ENCODE assay signal across 12 cellular contexts in the genomic region with DNA sequence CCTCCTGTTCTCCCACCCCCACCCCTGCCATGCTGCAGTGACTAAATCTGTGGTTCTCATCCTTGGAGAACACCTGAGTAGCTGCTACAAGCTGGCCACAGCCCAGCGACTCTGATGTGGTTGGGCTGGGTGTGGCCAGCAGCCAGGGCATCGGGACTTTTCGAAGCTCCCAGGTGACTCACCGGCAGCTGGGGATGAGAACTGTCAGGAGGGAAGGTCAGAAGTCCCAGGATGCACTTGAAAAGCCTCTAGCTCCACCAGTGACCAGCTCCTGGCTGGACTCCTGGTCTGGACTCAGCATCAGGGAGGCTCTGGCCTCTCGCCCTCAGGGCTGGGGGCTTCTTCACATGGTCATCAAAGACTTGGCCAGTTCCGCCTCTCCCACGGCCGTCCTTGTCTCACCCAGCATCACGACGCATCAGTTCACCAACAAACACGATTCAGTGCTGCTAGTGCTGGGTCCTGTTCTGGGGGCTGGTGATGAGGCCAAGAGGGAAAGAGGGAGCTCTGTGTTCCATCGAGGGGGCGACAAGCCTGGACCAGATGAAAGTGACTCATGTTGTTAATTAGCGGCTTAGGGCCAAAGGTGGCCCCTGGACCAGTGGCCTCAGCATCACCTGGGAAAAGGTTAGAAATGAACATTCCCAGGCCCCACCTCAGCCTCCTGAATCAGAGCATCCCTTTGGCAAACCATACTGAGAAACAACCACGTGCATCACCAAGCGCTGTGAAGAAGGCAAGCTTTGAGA. TPM values are rescaled to one million over a fixed set of nuclear protein-coding genes. Genes with fewer than 3 reads are reported as not detected.
A peak's percentile ranks its signal among the peaks of the same experiment; 100 is the strongest.
DNase-seq lines count a peak whose midpoint lies in the region; ATAC-seq, FAIRE-seq and TF ChIP-seq lines count a peak whose summit lies in the region.
"Had no signal": no experiment of that assay in that cellular context is flagged by ENCODE, and none has a peak within 500 bp of the region (broad histone marks: within the 10 kb centered on the region; RNA-seq: fewer than 3 reads in every experiment).

No MANE protein-coding gene starts in this region.

- H3K4me3 ChIP-seq in BLaER1 treated with 17β-estradiol and CSF1 and Interleukin-3, amounts not matched to agents 10 nM and 100 nM = no peak overlapping the region
- H3K4me3 ChIP-seq in HepG2 (replicated peaks in 1 of 3; ENCODE audit: insufficient read depth in 1 of 3, low read depth in 2 of 3, low read length in 3 of 3) = no peak overlapping the region

- no peaks in the 10 kb centered on the region for H3K9me3 ChIP-seq in BLaER1 treated with 17β-estradiol and CSF1 and Interleukin-3, amounts not matched to agents 10 nM and 100 nM (replicated peaks in 1 of 11)
- no peaks in the 10 kb centered on the region for H3K9me3 ChIP-seq in HepG2 (ENCODE audit: low read length)

- TF ChIP-seq EP300 in HepG2 (IDR thresholded peaks at IDR 0.05; ENCODE audit: low read depth in 2 of 2, low read length in 2 of 2) (no peak), HepG2 (CRISPR knock-in tag; IDR thresholded peaks at IDR 0.05; ENCODE audit: borderline replicate concordance) (no peak)

- peaks cover 0 to 23% (median 0%) of the 10 kb centered on the region in 11 experiments; a peak in 9 of 22 replicates for H3K36me3 ChIP-seq in BLaER1 treated with 17β-estradiol and CSF1 and Interleukin-3, amounts not matched to agents 10 nM and 100 nM
- H3K36me3 ChIP-seq in HepG2 (replicated peaks in 1 of 2; ENCODE audit: control insufficient read depth in 1 of 2, insufficient read depth in 2 of 2, low read length in 2 of 2) = no peaks in the 10 kb centered on the region

- peak overlapping the region; percentile 55 to 92 (median 71) for H3K4me2 ChIP-seq in BLaER1 treated with 17β-estradiol and CSF1 and Interleukin-3, amounts not matched to agents 10 nM and 100 nM
- no peak overlapping the region; the same call in 1 of the 2 replicates for H3K4me2 ChIP-seq in HepG2 (ENCODE audit: low read depth, low read length)

- no peak for ATAC-seq in HepG2
- ATAC-seq: right cardiac atrium; stimulated activated naive CD8-positive, alpha-beta T cell treated with anti-CD3 and anti-CD28 coated beads, Interleukin-15, Interleukin-2, amounts not matched to agents 100 U/mL and 50 U/mL, for 24 hours had no signal

- POLR2A ChIA-PET in HepG2 (lab: Yijun Ruan, JAX) = interaction anchor here (0.8 to 1.4 kb wide), 4 partner anchors 9 to 109 kb away, joined by 3 to 11 read pairs (median 3); partner anchors contain the start of gene TMC6

- H4K20me1 ChIP-seq in BLaER1 treated with 17β-estradiol and CSF1 and Interleukin-3, amounts not matched to agents 10 nM and 100 nM = peaks cover 0 to 64% (median 14%) of the 10 kb centered on the region in 11 experiments; a peak in 13 of 22 replicates
- H4K20me1 ChIP-seq in HepG2 (ENCODE audit: insufficient read depth, low read length) = no peaks in the 10 kb centered on the region

- DNase-seq in HT1080 (ENCODE audit: low read depth) = peak; percentile 94
- peak; percentile 75 for DNase-seq in astrocyte of the hippocampus (ENCODE audit: low read depth, low spot score)
- DNase-seq in HepG2 (ENCODE audit: low spot score) = peak; percentile 65
- DNase-seq in DMS 273 (lab: John Stamatoyannopoulos, UW; ENCODE audit: unreplicated experiment) = no peak
- no peak for DNase-seq in medulla oblongata (ENCODE audit: extremely low spot score)
- DNase-seq in activated CD4-positive, alpha-beta T cell treated with anti-CD3 and anti-CD28 coated beads, Interleukin-2, amount 50 U/mL, for 4 hours = no peak
- DNase-seq in T-helper 1 cell = no peak
- DNase-seq: right cardiac atrium; stimulated activated naive CD8-positive, alpha-beta T cell treated with anti-CD3 and anti-CD28 coated beads, Interleukin-15, Interleukin-2, amounts not matched to agents 100 U/mL and 50 U/mL, for 24 hours had no signal

- H3K27ac ChIP-seq in BLaER1 treated with 17β-estradiol and CSF1 and Interleukin-3, amounts not matched to agents 10 nM and 100 nM = peak overlapping the region in 7 of 11 experiments; percentile 35 to 66 (median 56); a peak in 8 of 22 replicates
- no peak overlapping the region for H3K27ac ChIP-seq in HepG2 (ENCODE audit: extremely low read length, insufficient read depth, low read length)

- no peaks in the 10 kb centered on the region for H3K27me3 ChIP-seq in BLaER1 treated with 17β-estradiol and CSF1 and Interleukin-3, amounts not matched to agents 10 nM and 100 nM
- peaks cover 9 to 26% of the 10 kb centered on the region in 2 experiments; a peak in 4 of 5 replicates for H3K27me3 ChIP-seq in HepG2 (ENCODE audit: control insufficient read depth in 1 of 2, insufficient read depth in 2 of 2, low read length in 2 of 2)

- in situ Hi-C loops in HepG2 (cut with HindIII; ENCODE audit: extremely low pct_ligation_motif_present, low pct_unique_long_range_greater_than_20kb) = no loop called here

- no peak for FAIRE-seq in HepG2 (lab: Jason Lieb, UNC)
- FAIRE-seq: G401.6 had no signal

- no peak for TF ChIP-seq POLR2A in HepG2 (IDR thresholded peaks at IDR 0.05; ENCODE audit: insufficient read depth in 1 of 2, low read depth in 2 of 2, low read length in 2 of 2)

- peaks cover 63 to 94% (median 76%) of the 10 kb centered on the region in 10 experiments for H3K4me1 ChIP-seq in BLaER1 treated with 17β-estradiol and CSF1 and Interleukin-3, amounts not matched to agents 10 nM and 100 nM
- H3K4me1 ChIP-seq in HepG2 (ENCODE audit: insufficient read depth, low read length) = peaks cover 90% of the 10 kb centered on the region

- CTCF ChIA-PET in HepG2 (lab: Yijun Ruan, JAX; ENCODE audit: low intra/inter-chr PET ratio, low total read pairs) = no interaction called here

- H3K9ac ChIP-seq in BLaER1 treated with 17β-estradiol and CSF1 and Interleukin-3, amounts not matched to agents 10 nM and 100 nM = peak overlapping the region in 9 of 11 experiments; percentile 35 to 61 (median 56); a peak in 13 of 22 replicates
- no peak overlapping the region for H3K9ac ChIP-seq in HepG2 (ENCODE audit: insufficient read depth, low read depth, low read length)

- H3K79me2 ChIP-seq in HepG2 (ENCODE audit: insufficient read depth, low read length) = no peaks in the 10 kb centered on the region

- WGBS in HepG2 (ENCODE audit: low lambda C conversion rate) = 30% methylated on average over 15 of the region's 16 CpGs

- intact Hi-C loops in HepG2 (cut with micrococcal nuclease; ENCODE audit: unreplicated experiment) = loop anchor here (1.0 to 5.0 kb wide), 3 partner anchors 17 to 785 kb away; partner anchors contain the start of genes TIMP2 and USP36

- TF ChIP-seq CTCF in HepG2 (CRISPR knock-in tag; IDR thresholded peaks at IDR 0.05) = no peak

- no peak overlapping the region for H2AFZ ChIP-seq in HepG2 (ENCODE audit: low read length)

- BruUV-seq in HepG2 (replicated peaks; lab: Mats Ljungman, UMichigan) = no TSS peak

- no peak for TF ChIP-seq RAD21 in HepG2 (CRISPR knock-in tag; IDR thresholded peaks at IDR 0.05)

RNA-seq across cellular contexts. Expression of gene C17orf99, which starts 3.9 kb away (rescaled TPM):
- total RNA-seq in HT1080 (2014; rRNA removed; shearing (Covaris generic)) = not detected in 2 replicates
- polyA plus RNA-seq in HT1080 (2015; cell fraction: cytosol; rRNA removed) = not detected in 2 replicates
- polyA plus RNA-seq in HT1080 (2015; cell fraction: nucleus; rRNA removed) = not detected in 2 replicates
- 0.22 and 1.7 TPM in 2 replicates for total RNA-seq in HepG2 (2016; rRNA removed; fragmentation: Illumina TruSeq; extraction: Trizol)
- total RNA-seq in HepG2 (2016; cell fraction: cytosol; rRNA removed; fragmentation: Illumina TruSeq; extraction: Trizol; ENCODE audit: low read depth) = 0.51 and 0.88 TPM in 2 replicates
- 0.84 and 0.86 TPM in 2 replicates for total RNA-seq in HepG2 (2016; cell fraction: insoluble cytoplasmic fraction; rRNA removed; fragmentation: Illumina TruSeq; extraction: Trizol)
- total RNA-seq in HepG2 (2016; cell fraction: membrane; rRNA removed; fragmentation: Illumina TruSeq; extraction: Trizol) = 1.1 and 1.2 TPM in 2 replicates
- 0.38 and 2.4 TPM in 2 replicates for total RNA-seq in HepG2 (2016; cell fraction: nucleus; rRNA removed; fragmentation: Illumina TruSeq; extraction: Trizol)
- polyA plus RNA-seq in HepG2 (2011; rRNA removed) = 1.9 and 2.8 TPM in 2 replicates
- polyA plus RNA-seq in HepG2 (2011; cell fraction: cytosol; rRNA removed) = 1.1 and 1.8 TPM in 2 replicates
- polyA plus RNA-seq in HepG2 (2011; cell fraction: nucleus; rRNA removed) = 5.8 and 10.0 TPM in 2 replicates
- 1.5 and 2.2 TPM in 2 replicates for polyA plus RNA-seq in HepG2 (2012)
- polyA plus RNA-seq in HepG2 (2016; cell fraction: cytosol; fragmentation: Illumina TruSeq; extraction: Trizol; ENCODE audit: low read depth) = 0.23 and 0.46 TPM in 2 replicates
- 0.60 TPM in 1 of 2 replicates, not detected in the other for polyA plus RNA-seq in HepG2 (2016; cell fraction: insoluble cytoplasmic fraction; fragmentation: Illumina TruSeq; extraction: Trizol; ENCODE audit: low read depth)
- polyA plus RNA-seq in HepG2 (2016; cell fraction: membrane; fragmentation: Illumina TruSeq; extraction: Trizol; ENCODE audit: low read depth) = 0.59 and 1.1 TPM in 2 replicates
- polyA plus RNA-seq in HepG2 (2016; cell fraction: nucleus; fragmentation: Illumina TruSeq; extraction: Trizol; ENCODE audit: insufficient read depth, low read depth) = 2.4 and 2.9 TPM in 2 replicates
- 0.72 TPM in 1 of 2 replicates, not detected in the other for polyA minus RNA-seq in HepG2 (2011; rRNA and poly(A)+ RNA removed; ENCODE audit: low replicate concordance)
- not detected in 2 replicates for polyA minus RNA-seq in HepG2 (2011; cell fraction: cytosol; rRNA and poly(A)+ RNA removed)
- 1.5 and 3.1 TPM in 2 replicates for polyA minus RNA-seq in HepG2 (2011; cell fraction: nucleus; rRNA and poly(A)+ RNA removed)
- total RNA-seq: activated T-helper 1 cell treated with anti-CD3 and anti-CD28 coated beads, Interleukin-12 subunit alpha, Interleukin-12 subunit beta, Interleukin-2, Interleukin-4 antibody, amounts not matched to agents 30 ng/mL and 10 ng/mL and 1 ng/mL, durations not matched to agents 14 hours and 24 hours and 36 hours; right cardiac atrium had no signal
- polyA plus RNA-seq: right cardiac atrium had no signal

RNA-seq across cellular contexts. Expression of gene TMC8, which starts 11.7 kb away (rescaled TPM):
- total RNA-seq in HT1080 (2014; rRNA removed; shearing (Covaris generic)) = 0.95 and 1.5 TPM in 2 replicates
- 0.08 and 0.29 TPM in 2 replicates for polyA plus RNA-seq in HT1080 (2015; cell fraction: cytosol; rRNA removed)
- 0.36 and 0.44 TPM in 2 replicates for polyA plus RNA-seq in HT1080 (2015; cell fraction: nucleus; rRNA removed)
- total RNA-seq in HepG2 (2016; rRNA removed; fragmentation: Illumina TruSeq; extraction: Trizol) = 0.08 and 0.53 TPM in 2 replicates
- 0.09 and 0.61 TPM in 2 replicates for total RNA-seq in HepG2 (2016; cell fraction: cytosol; rRNA removed; fragmentation: Illumina TruSeq; extraction: Trizol; ENCODE audit: low read depth)
- total RNA-seq in HepG2 (2016; cell fraction: insoluble cytoplasmic fraction; rRNA removed; fragmentation: Illumina TruSeq; extraction: Trizol) = 0.04 and 0.65 TPM in 2 replicates
- 0.83 TPM in 2 replicates for total RNA-seq in HepG2 (2016; cell fraction: membrane; rRNA removed; fragmentation: Illumina TruSeq; extraction: Trizol)
- total RNA-seq in HepG2 (2016; cell fraction: nucleus; rRNA removed; fragmentation: Illumina TruSeq; extraction: Trizol) = 0.85 and 1.9 TPM in 2 replicates
- 7.8 and 11.1 TPM in 2 replicates for polyA plus RNA-seq in HepG2 (2011; rRNA removed)
- 5.7 and 7.7 TPM in 2 replicates for polyA plus RNA-seq in HepG2 (2011; cell fraction: cytosol; rRNA removed)
- polyA plus RNA-seq in HepG2 (2011; cell fraction: nucleus; rRNA removed) = 35.7 and 61.8 TPM in 2 replicates
- polyA plus RNA-seq in HepG2 (2012) = 5.3 and 8.8 TPM in 2 replicates
- polyA plus RNA-seq in HepG2 (2016; cell fraction: cytosol; fragmentation: Illumina TruSeq; extraction: Trizol; ENCODE audit: low read depth) = 0.12 TPM in 1 of 2 replicates, not detected in the other
- 0.13 and 0.74 TPM in 2 replicates for polyA plus RNA-seq in HepG2 (2016; cell fraction: insoluble cytoplasmic fraction; fragmentation: Illumina TruSeq; extraction: Trizol; ENCODE audit: low read depth)
- polyA plus RNA-seq in HepG2 (2016; cell fraction: membrane; fragmentation: Illumina TruSeq; extraction: Trizol; ENCODE audit: low read depth) = 0.10 and 0.13 TPM in 2 replicates
- 0.76 and 1.7 TPM in 2 replicates for polyA plus RNA-seq in HepG2 (2016; cell fraction: nucleus; fragmentation: Illumina TruSeq; extraction: Trizol; ENCODE audit: insufficient read depth, low read depth)
- 0.51 and 13.2 TPM in 2 replicates for polyA minus RNA-seq in HepG2 (2011; rRNA and poly(A)+ RNA removed; ENCODE audit: low replicate concordance)
- 4.5 and 4.8 TPM in 2 replicates for polyA minus RNA-seq in HepG2 (2011; cell fraction: cytosol; rRNA and poly(A)+ RNA removed)
- 12.2 and 14.3 TPM in 2 replicates for polyA minus RNA-seq in HepG2 (2011; cell fraction: nucleus; rRNA and poly(A)+ RNA removed)

RNA-seq across cellular contexts. Expression of gene TMC6, which starts 13.7 kb away (rescaled TPM):
- total RNA-seq in HT1080 (2014; rRNA removed; shearing (Covaris generic)) = 4.0 and 6.1 TPM in 2 replicates
- polyA plus RNA-seq in HT1080 (2015; cell fraction: cytosol; rRNA removed) = 3.5 and 3.7 TPM in 2 replicates
- polyA plus RNA-seq in HT1080 (2015; cell fraction: nucleus; rRNA removed) = 7.3 and 10.3 TPM in 2 replicates
- 20.4 and 48.4 TPM in 2 replicates for total RNA-seq in HepG2 (2016; rRNA removed; fragmentation: Illumina TruSeq; extraction: Trizol)
- 21.4 and 23.6 TPM in 2 replicates for total RNA-seq in HepG2 (2016; cell fraction: cytosol; rRNA removed; fragmentation: Illumina TruSeq; extraction: Trizol; ENCODE audit: low read depth)
- total RNA-seq in HepG2 (2016; cell fraction: insoluble cytoplasmic fraction; rRNA removed; fragmentation: Illumina TruSeq; extraction: Trizol) = 19.7 and 47.9 TPM in 2 replicates
- 29.0 and 34.4 TPM in 2 replicates for total RNA-seq in HepG2 (2016; cell fraction: membrane; rRNA removed; fragmentation: Illumina TruSeq; extraction: Trizol)
- total RNA-seq in HepG2 (2016; cell fraction: nucleus; rRNA removed; fragmentation: Illumina TruSeq; extraction: Trizol) = 47.2 and 55.0 TPM in 2 replicates
- polyA plus RNA-seq in HepG2 (2011; rRNA removed) = 99.1 and 118 TPM in 2 replicates
- polyA plus RNA-seq in HepG2 (2011; cell fraction: cytosol; rRNA removed) = 42.4 and 70.8 TPM in 2 replicates
- polyA plus RNA-seq in HepG2 (2011; cell fraction: nucleus; rRNA removed) = 648 and 982 TPM in 2 replicates
- polyA plus RNA-seq in HepG2 (2012) = 45.7 and 50.3 TPM in 2 replicates
- polyA plus RNA-seq in HepG2 (2016; cell fraction: cytosol; fragmentation: Illumina TruSeq; extraction: Trizol; ENCODE audit: low read depth) = 8.9 and 10.6 TPM in 2 replicates
- polyA plus RNA-seq in HepG2 (2016; cell fraction: insoluble cytoplasmic fraction; fragmentation: Illumina TruSeq; extraction: Trizol; ENCODE audit: low read depth) = 16.1 and 17.9 TPM in 2 replicates
- 18.2 and 19.0 TPM in 2 replicates for polyA plus RNA-seq in HepG2 (2016; cell fraction: membrane; fragmentation: Illumina TruSeq; extraction: Trizol; ENCODE audit: low read depth)
- polyA plus RNA-seq in HepG2 (2016; cell fraction: nucleus; fragmentation: Illumina TruSeq; extraction: Trizol; ENCODE audit: insufficient read depth, low read depth) = 126 and 147 TPM in 2 replicates
- polyA minus RNA-seq in HepG2 (2011; rRNA and poly(A)+ RNA removed; ENCODE audit: low replicate concordance) = 23.3 and 152 TPM in 2 replicates
- 48.9 and 63.1 TPM in 2 replicates for polyA minus RNA-seq in HepG2 (2011; cell fraction: cytosol; rRNA and poly(A)+ RNA removed)
- polyA minus RNA-seq in HepG2 (2011; cell fraction: nucleus; rRNA and poly(A)+ RNA removed) = 92.6 and 109 TPM in 2 replicates

RNA-seq across cellular contexts. Expression of gene SYNGR2, which starts 26.1 kb away (rescaled TPM):
- total RNA-seq in HT1080 (2014; rRNA removed; shearing (Covaris generic)) = 49.5 and 62.1 TPM in 2 replicates
- polyA plus RNA-seq in HT1080 (2015; cell fraction: cytosol; rRNA removed) = 44.3 and 63.5 TPM in 2 replicates
- polyA plus RNA-seq in HT1080 (2015; cell fraction: nucleus; rRNA removed) = 28.1 and 32.8 TPM in 2 replicates
- total RNA-seq in HepG2 (2016; rRNA removed; fragmentation: Illumina TruSeq; extraction: Trizol) = 28.7 and 46.7 TPM in 2 replicates
- 15.8 and 18.7 TPM in 2 replicates for total RNA-seq in HepG2 (2016; cell fraction: cytosol; rRNA removed; fragmentation: Illumina TruSeq; extraction: Trizol; ENCODE audit: low read depth)
- 21.7 and 51.0 TPM in 2 replicates for total RNA-seq in HepG2 (2016; cell fraction: insoluble cytoplasmic fraction; rRNA removed; fragmentation: Illumina TruSeq; extraction: Trizol)
- 31.9 and 34.8 TPM in 2 replicates for total RNA-seq in HepG2 (2016; cell fraction: membrane; rRNA removed; fragmentation: Illumina TruSeq; extraction: Trizol)
- total RNA-seq in HepG2 (2016; cell fraction: nucleus; rRNA removed; fragmentation: Illumina TruSeq; extraction: Trizol) = 43.0 and 51.6 TPM in 2 replicates
- 170 and 192 TPM in 2 replicates for polyA plus RNA-seq in HepG2 (2011; rRNA removed)
- 200 and 244 TPM in 2 replicates for polyA plus RNA-seq in HepG2 (2011; cell fraction: cytosol; rRNA removed)
- polyA plus RNA-seq in HepG2 (2011; cell fraction: nucleus; rRNA removed) = 116 and 129 TPM in 2 replicates
- polyA plus RNA-seq in HepG2 (2012) = 52.7 and 59.2 TPM in 2 replicates
- polyA plus RNA-seq in HepG2 (2016; cell fraction: cytosol; fragmentation: Illumina TruSeq; extraction: Trizol; ENCODE audit: low read depth) = 35.1 and 40.6 TPM in 2 replicates
- 52.5 and 60.0 TPM in 2 replicates for polyA plus RNA-seq in HepG2 (2016; cell fraction: insoluble cytoplasmic fraction; fragmentation: Illumina TruSeq; extraction: Trizol; ENCODE audit: low read depth)
- polyA plus RNA-seq in HepG2 (2016; cell fraction: membrane; fragmentation: Illumina TruSeq; extraction: Trizol; ENCODE audit: low read depth) = 62.1 and 68.8 TPM in 2 replicates
- 160 and 166 TPM in 2 replicates for polyA plus RNA-seq in HepG2 (2016; cell fraction: nucleus; fragmentation: Illumina TruSeq; extraction: Trizol; ENCODE audit: insufficient read depth, low read depth)
- 231 and 401 TPM in 2 replicates for polyA minus RNA-seq in HepG2 (2011; rRNA and poly(A)+ RNA removed; ENCODE audit: low replicate concordance)
- 73.3 and 75.3 TPM in 2 replicates for polyA minus RNA-seq in HepG2 (2011; cell fraction: cytosol; rRNA and poly(A)+ RNA removed)
- polyA minus RNA-seq in HepG2 (2011; cell fraction: nucleus; rRNA and poly(A)+ RNA removed) = 23.0 and 28.7 TPM in 2 replicates

RNA-seq across cellular contexts. Expression of gene TK1, which starts 44.6 kb away (rescaled TPM):
- total RNA-seq in HT1080 (2014; rRNA removed; shearing (Covaris generic)) = 137 and 153 TPM in 2 replicates
- polyA plus RNA-seq in HT1080 (2015; cell fraction: cytosol; rRNA removed) = 107 and 131 TPM in 2 replicates
- 70.7 and 80.5 TPM in 2 replicates for polyA plus RNA-seq in HT1080 (2015; cell fraction: nucleus; rRNA removed)
- 96.0 and 114 TPM in 2 replicates for total RNA-seq in HepG2 (2016; rRNA removed; fragmentation: Illumina TruSeq; extraction: Trizol)
- 20.1 and 22.9 TPM in 2 replicates for total RNA-seq in HepG2 (2016; cell fraction: cytosol; rRNA removed; fragmentation: Illumina TruSeq; extraction: Trizol; ENCODE audit: low read depth)
- total RNA-seq in HepG2 (2016; cell fraction: insoluble cytoplasmic fraction; rRNA removed; fragmentation: Illumina TruSeq; extraction: Trizol) = 95.6 and 109 TPM in 2 replicates
- total RNA-seq in HepG2 (2016; cell fraction: membrane; rRNA removed; fragmentation: Illumina TruSeq; extraction: Trizol) = 30.2 and 33.7 TPM in 2 replicates
- total RNA-seq in HepG2 (2016; cell fraction: nucleus; rRNA removed; fragmentation: Illumina TruSeq; extraction: Trizol) = 38.0 and 39.0 TPM in 2 replicates
- polyA plus RNA-seq in HepG2 (2011; rRNA removed) = 33.2 and 45.0 TPM in 2 replicates
- 36.3 and 78.7 TPM in 2 replicates for polyA plus RNA-seq in HepG2 (2011; cell fraction: cytosol; rRNA removed)
- 27.9 and 41.4 TPM in 2 replicates for polyA plus RNA-seq in HepG2 (2011; cell fraction: nucleus; rRNA removed)
- polyA plus RNA-seq in HepG2 (2012) = 15.9 and 24.5 TPM in 2 replicates
- 18.4 and 18.5 TPM in 2 replicates for polyA plus RNA-seq in HepG2 (2016; cell fraction: cytosol; fragmentation: Illumina TruSeq; extraction: Trizol; ENCODE audit: low read depth)
- 130 and 138 TPM in 2 replicates for polyA plus RNA-seq in HepG2 (2016; cell fraction: insoluble cytoplasmic fraction; fragmentation: Illumina TruSeq; extraction: Trizol; ENCODE audit: low read depth)
- 21.2 and 23.8 TPM in 2 replicates for polyA plus RNA-seq in HepG2 (2016; cell fraction: membrane; fragmentation: Illumina TruSeq; extraction: Trizol; ENCODE audit: low read depth)
- 61.0 and 63.4 TPM in 2 replicates for polyA plus RNA-seq in HepG2 (2016; cell fraction: nucleus; fragmentation: Illumina TruSeq; extraction: Trizol; ENCODE audit: insufficient read depth, low read depth)
- polyA minus RNA-seq in HepG2 (2011; rRNA and poly(A)+ RNA removed; ENCODE audit: low replicate concordance) = 74.6 and 146 TPM in 2 replicates
- polyA minus RNA-seq in HepG2 (2011; cell fraction: cytosol; rRNA and poly(A)+ RNA removed) = 21.4 and 38.3 TPM in 2 replicates
- 10.7 and 15.2 TPM in 2 replicates for polyA minus RNA-seq in HepG2 (2011; cell fraction: nucleus; rRNA and poly(A)+ RNA removed)

Comparison
In these comparisons a context has a peak if more than half of its experiments do, and no peak if none do; other contexts are left out.
1. DNase-seq: peak in HT1080 (single experiment), astrocyte of the hippocampus (single experiment) and HepG2 (single experiment); none in DMS 273 (single experiment), medulla oblongata (single experiment), activated CD4-positive, alpha-beta T cell treated with anti-CD3 and anti-CD28 coated beads, Interleukin-2, amount 50 U/mL, for 4 hours (0 of 2) and T-helper 1 cell (0 of 5).